ENCODE assay signal across 12 cellular contexts in the genomic region with DNA sequence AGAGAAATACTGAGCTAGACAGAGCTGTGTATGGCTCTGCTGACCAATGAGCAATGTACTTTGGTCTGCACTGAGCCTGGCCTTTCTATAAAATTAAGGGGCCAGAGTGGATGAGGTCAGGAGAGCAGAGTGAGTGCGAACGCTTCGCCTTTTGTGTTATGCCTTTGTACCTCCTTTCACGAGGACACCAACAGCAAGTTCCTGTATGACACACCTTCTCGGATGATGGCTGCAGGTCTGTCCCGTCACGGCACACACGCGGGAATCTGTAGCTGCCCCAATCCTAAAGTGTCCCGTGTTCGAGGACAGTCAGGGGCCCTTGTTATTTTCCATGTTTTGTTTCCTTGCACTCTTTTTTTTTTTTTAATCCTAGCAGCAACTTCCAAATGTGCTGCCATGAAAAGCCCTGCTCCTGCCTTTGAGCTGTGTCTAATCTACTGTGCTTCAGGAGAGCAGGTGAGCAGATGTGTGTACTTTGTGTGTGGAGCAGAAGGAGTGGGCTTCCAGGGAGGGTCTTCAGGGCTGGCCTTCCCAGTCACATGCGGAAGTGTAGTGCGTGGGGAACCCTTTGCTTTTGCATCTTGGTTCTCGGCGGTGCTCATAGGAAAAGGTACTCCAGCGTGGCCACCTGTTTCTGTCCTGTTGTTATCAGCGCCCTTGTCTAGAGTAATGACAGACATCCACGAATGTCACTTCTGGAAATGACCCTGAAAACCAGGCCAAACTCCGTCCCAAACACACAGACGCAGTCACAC.
"Had no signal": no experiment of that assay in that cellular context is flagged by ENCODE, and none has a peak within 500 bp of the region (broad histone marks: within the 10 kb centered on the region; RNA-seq: fewer than 3 reads in every experiment).

No MANE protein-coding gene starts in this region.

- DNase-seq: activated CD4-positive, alpha-beta T cell treated with anti-CD3 and anti-CD28 coated beads for 4 hours; activated CD8-positive, alpha-beta T cell treated with anti-CD3 and anti-CD28 coated beads, Interleukin-2, amount 10 ng/mL, durations not matched to agents 7 days and 5 days; activated naive CD4-positive, alpha-beta T cell treated with Interleukin-2 at 50 U/mL for 16 hours; caudate nucleus; colonic mucosa; left ventricle myocardium superior; T-helper 17 cell; transverse colon had no signal

- H3K9me3 ChIP-seq: colonic mucosa, transverse colon had no signal

- H3K36me3 ChIP-seq: colonic mucosa, transverse colon had no signal

- H3K4me1 ChIP-seq: colonic mucosa had no signal

- H3K4me1 Mint-ChIP-seq: naive thymus-derived CD8-positive, alpha-beta T cell; T-helper 17 cell had no signal

- H3K4me3 Mint-ChIP-seq: activated CD8-positive, alpha-beta T cell treated with anti-CD3 and anti-CD28 coated beads, Interleukin-2, amount 10 ng/mL, durations not matched to agents 7 days and 5 days; activated T-helper 1 cell treated with anti-CD3 and anti-CD28 coated beads, Interleukin-12 subunit alpha, Interleukin-12 subunit beta, Interleukin-2, Interleukin-4 antibody, amounts not matched to agents 30 ng/mL and 10 ng/mL and 1 ng/mL, durations not matched to agents 14 hours and 24 hours and 36 hours; memory B cell; naive thymus-derived CD8-positive, alpha-beta T cell; stimulated activated memory B cell treated with anti-CD40 and anti-IgM and Interleukin-4, amounts not matched to agents 10 μg/mL and 1 μg/mL and 100 μg/mL, for 72 hours; T-helper 17 cell had no signal

- H3K27me3 ChIP-seq: colonic mucosa, transverse colon had no signal

- H3K36me3 Mint-ChIP-seq: memory B cell; naive thymus-derived CD8-positive, alpha-beta T cell; stimulated activated memory B cell treated with anti-CD40 and anti-IgM and Interleukin-4, amounts not matched to agents 10 μg/mL and 1 μg/mL and 100 μg/mL, for 72 hours had no signal

- H3K9me3 Mint-ChIP-seq: activated T-helper 1 cell treated with anti-CD3 and anti-CD28 coated beads, Interleukin-12 subunit alpha, Interleukin-12 subunit beta, Interleukin-2, Interleukin-4 antibody, amounts not matched to agents 30 ng/mL and 10 ng/mL and 1 ng/mL, durations not matched to agents 14 hours and 24 hours and 36 hours; naive thymus-derived CD8-positive, alpha-beta T cell had no signal

- H3K4me3 ChIP-seq: colonic mucosa, transverse colon had no signal

- H3K27ac ChIP-seq: colonic mucosa had no signal

- H3K27ac Mint-ChIP-seq: activated CD8-positive, alpha-beta T cell treated with anti-CD3 and anti-CD28 coated beads, Interleukin-2, amount 10 ng/mL, durations not matched to agents 7 days and 5 days; activated T-helper 1 cell treated with anti-CD3 and anti-CD28 coated beads, Interleukin-12 subunit alpha, Interleukin-12 subunit beta, Interleukin-2, Interleukin-4 antibody, amounts not matched to agents 30 ng/mL and 10 ng/mL and 1 ng/mL, durations not matched to agents 14 hours and 24 hours and 36 hours; memory B cell; stimulated activated memory B cell treated with anti-CD40 and anti-IgM and Interleukin-4, amounts not matched to agents 10 μg/mL and 1 μg/mL and 100 μg/mL, for 72 hours; T-helper 17 cell had no signal
